Comparison of ENCODE assay signal across 8 cellular contexts in genomic region chr6:2902470-2902762, GRCh38. TPM values are rescaled to one million over a fixed set of nuclear protein-coding genes. Genes with fewer than 3 reads are reported as not detected.
DNase-seq lines count a peak whose midpoint lies in the region; ATAC-seq and TF ChIP-seq lines count a peak whose summit lies in the region.

No MANE protein-coding gene starts in this region.

- peak overlapping the region in 10 of 11 experiments; percentile 66 to 84 (median 72); a peak in 20 of 22 replicates for H3K9ac ChIP-seq in BLaER1 treated with 17β-estradiol and CSF1 and Interleukin-3, amounts not matched to agents 10 nM and 100 nM

- peaks cover 6% of the 10 kb centered on the region for H3K9me3 Mint-ChIP-seq in WTC11

- peaks cover 0 to 30% (median 0%) of the 10 kb centered on the region in 11 experiments; a peak in 8 of 22 replicates for H4K20me1 ChIP-seq in BLaER1 treated with 17β-estradiol and CSF1 and Interleukin-3, amounts not matched to agents 10 nM and 100 nM

- H3K27ac ChIP-seq in BLaER1 treated with 17β-estradiol and CSF1 and Interleukin-3, amounts not matched to agents 10 nM and 100 nM, result peak overlapping the region in 6 of 11 experiments; percentile 34 to 65 (median 60); a peak in 10 of 22 replicates

- H3K27ac Mint-ChIP-seq in WTC11, result peak overlapping the region; percentile 90; the same call in 1 of the 2 replicates

- H3K4me3 ChIP-seq in BLaER1 treated with 17β-estradiol and CSF1 and Interleukin-3, amounts not matched to agents 10 nM and 100 nM, result peak overlapping the region; percentile 56 to 79 (median 66)
- peak overlapping the region; percentile 63 to 69 for H3K4me3 ChIP-seq in foreskin fibroblast (ENCODE audit: low read depth in 1 of 2, low read length in 2 of 2)

- POLR2A ChIA-PET in WTC11 (lab: Charles Lee), result no interaction called here

- peak overlapping the region; percentile 74 to 96 (median 88) for H3K4me2 ChIP-seq in BLaER1 treated with 17β-estradiol and CSF1 and Interleukin-3, amounts not matched to agents 10 nM and 100 nM

- DNase-seq in WTC11 (ENCODE audit: low spot score), result no peak
- peak in 1 of 2 donors; percentile 64 for DNase-seq in foreskin fibroblast
- no peak for DNase-seq in omental fat pad (ENCODE audit: low spot score)
- DNase-seq in T-helper 9 cell, result no peak
- DNase-seq in stimulated activated CD4-positive, alpha-beta T cell treated with anti-CD3 and anti-CD28 coated beads, Interleukin-1b, Interleukin-23, amount 100 ng/mL, for 48 hours, result no peak
- DNase-seq in Ammon's horn (ENCODE audit: low spot score), result no peak

- ATAC-seq in WTC11, result no peak
- ATAC-seq in omental fat pad (ENCODE audit: low FRiP score), result peak; percentile 39
- ATAC-seq in GM18870 (IDR thresholded peaks at IDR 0.05; ENCODE audit: unreplicated experiment), result no peak

- CTCF ChIA-PET in WTC11 (lab: Charles Lee), result interaction anchor here (0.5 to 1.6 kb wide), 4 partner anchors 9 to 114 kb away, joined by 3 to 6 read pairs (median 4); no protein-coding TSS in a partner anchor

- H3K4me1 Mint-ChIP-seq in WTC11, result peaks cover 27% of the 10 kb centered on the region

- H3K27me3 Mint-ChIP-seq in WTC11 (ENCODE audit: low read depth), result no peaks in the 10 kb centered on the region; the same call in 1 of the 2 replicates

- no peak for TF ChIP-seq CTCF in WTC11 (IDR thresholded peaks at IDR 0.05)
- TF ChIP-seq CTCF in foreskin fibroblast (IDR thresholded peaks at IDR 0.05; ENCODE audit: low read depth, low read length), result no peak
- no peak for TF ChIP-seq CTCF in omental fat pad (IDR thresholded peaks at IDR 0.05)

- H3K4me3 Mint-ChIP-seq in WTC11, result peak overlapping the region; percentile 90

- H3K27me3 ChIP-seq in BLaER1 treated with 17β-estradiol and CSF1 and Interleukin-3, amounts not matched to agents 10 nM and 100 nM, result peaks cover 19 to 65% (median 57%) of the 10 kb centered on the region in 11 experiments

- H3K36me3 ChIP-seq in BLaER1 treated with 17β-estradiol and CSF1 and Interleukin-3, amounts not matched to agents 10 nM and 100 nM, result peaks cover 0 to 29% (median 0%) of the 10 kb centered on the region in 11 experiments; a peak in 10 of 22 replicates

- H3K36me3 Mint-ChIP-seq in WTC11, result peaks cover 28% of the 10 kb centered on the region

- peaks cover 15 to 50% (median 23%) of the 10 kb centered on the region in 10 experiments for H3K4me1 ChIP-seq in BLaER1 treated with 17β-estradiol and CSF1 and Interleukin-3, amounts not matched to agents 10 nM and 100 nM

- H3K9me3 ChIP-seq in BLaER1 treated with 17β-estradiol and CSF1 and Interleukin-3, amounts not matched to agents 10 nM and 100 nM (replicated peaks in 1 of 11), result no peaks in the 10 kb centered on the region

TF ChIP-seq in WTC11, 78 proteins besides CTCF, POLR2A, EP300 and RAD21 (continues in another document):
- no peak for TF ChIP-seq FOXP4 (CRISPR knock-in tag; IDR thresholded peaks at IDR 0.05)
- TF ChIP-seq NR1H2 (CRISPR knock-in tag; IDR thresholded peaks at IDR 0.05), result no peak
- TF ChIP-seq MYBL2 (CRISPR knock-in tag; IDR thresholded peaks at IDR 0.05), result no peak
- TF ChIP-seq ZSCAN18 (CRISPR knock-in tag; IDR thresholded peaks at IDR 0.05), result no peak
- no peak for TF ChIP-seq E2F1 (CRISPR knock-in tag; IDR thresholded peaks at IDR 0.05)
- no peak for TF ChIP-seq ZNF416 (CRISPR knock-in tag; IDR thresholded peaks at IDR 0.05)
- TF ChIP-seq IRF1 (CRISPR knock-in tag; IDR thresholded peaks at IDR 0.05), result no peak
- no peak for TF ChIP-seq ZNF532 (CRISPR knock-in tag; IDR thresholded peaks at IDR 0.05; ENCODE audit: borderline replicate concordance)
- TF ChIP-seq PRRX2 (CRISPR knock-in tag; IDR thresholded peaks at IDR 0.05), result no peak
- no peak for TF ChIP-seq HMGXB4 (CRISPR knock-in tag; IDR thresholded peaks at IDR 0.05)
- no peak for TF ChIP-seq FOXJ3 (CRISPR knock-in tag; IDR thresholded peaks at IDR 0.05; ENCODE audit: borderline replicate concordance)
- TF ChIP-seq ATF1 (CRISPR knock-in tag; IDR thresholded peaks at IDR 0.05), result no peak

RNA-seq across cellular contexts. Expression of gene SERPINB9, which starts 0.7 kb away (rescaled TPM):
- total RNA-seq in WTC11 (2021) (39.5 to 43.7 TPM (median 41.6 TPM) in 3 replicates), omental fat pad (10 to 100 TPM; 14.8 to 68.5 (median 20.8) TPM)
